In genomic region chr10:16440396-16441105, GRCh38 we compare ENCODE assay signal across 10 cellular contexts. TPM values are rescaled to one million over a fixed set of nuclear protein-coding genes. Genes with fewer than 3 reads are reported as not detected.
A peak's percentile ranks its signal among the peaks of the same experiment; 100 is the strongest.
DNase-seq lines count a peak whose midpoint lies in the region; ATAC-seq and TF ChIP-seq lines count a peak whose summit lies in the region.
"Had no signal": no experiment of that assay in that cellular context is flagged by ENCODE, and none has a peak within 500 bp of the region (broad histone marks: within the 10 kb centered on the region; RNA-seq: fewer than 3 reads in every experiment).

No MANE protein-coding gene starts in this region.

- no peak overlapping the region for H2BK20ac ChIP-seq in IMR-90 (ENCODE audit: low read depth, low read length)

- CTCF ChIA-PET in CD8-positive, alpha-beta memory T cell (lab: Charles Lee), result interaction anchor here (1.0 kb wide), 1 partner anchor 15 kb away, joined by 3 read pairs; no protein-coding TSS in a partner anchor
- CTCF ChIA-PET in IMR-90 (lab: Yijun Ruan, JAX) (no interaction called here), MCF 10A (lab: Yijun Ruan, JAX) (interaction anchor here (1.0 kb wide), 1 partner anchor 126 kb away, joined by 3 read pairs; no protein-coding TSS in a partner anchor), HEK293T (lab: Yijun Ruan, JAX) (interaction anchor here (0.5 kb wide), 1 partner anchor 15 kb away, joined by 3 read pairs; no protein-coding TSS in a partner anchor)

- no peaks in the 10 kb centered on the region for H4K20me1 ChIP-seq in IMR-90 (ENCODE audit: insufficient read depth, low read length)

- peaks cover 51 to 76% (median 75%) of the 10 kb centered on the region in 3 donors for H3K4me1 Mint-ChIP-seq in CD8-positive, alpha-beta memory T cell
- peaks cover 29% of the 10 kb centered on the region for H3K4me1 Mint-ChIP-seq in MCF 10A (ENCODE audit: insufficient read depth, unreplicated experiment)

- H3K4me1 ChIP-seq in CD8-positive, alpha-beta memory T cell (ENCODE audit: insufficient read depth, low read length), result peaks cover 32% of the 10 kb centered on the region
- H3K4me1 ChIP-seq in IMR-90 (ENCODE audit: control insufficient read depth, insufficient read depth, low read length), result no peaks in the 10 kb centered on the region

- dilution Hi-C loops in IMR-90 (cut with HindIII; ENCODE audit: low sequenced_read_pairs, unreplicated experiment), result no loop called here

- no peaks in the 10 kb centered on the region for H3K9me3 ChIP-seq in CD8-positive, alpha-beta memory T cell (ENCODE audit: low read length)
- H3K9me3 ChIP-seq in IMR-90 (ENCODE audit: control insufficient read depth, insufficient read depth, low read length), result no peaks in the 10 kb centered on the region

- H4K5ac ChIP-seq in IMR-90 (ENCODE audit: low read depth, low read length), result no peak overlapping the region

- H3K4me2 ChIP-seq in IMR-90 (ENCODE audit: low read depth, low read length), result no peak overlapping the region

- no peak overlapping the region for H3K18ac ChIP-seq in IMR-90 (ENCODE audit: low read depth, low read length)

- H3K9me1 ChIP-seq in IMR-90 (ENCODE audit: insufficient read depth, low read length), result no peaks in the 10 kb centered on the region

- no peak for TF ChIP-seq RAD21 in IMR-90 (IDR thresholded peaks at IDR 0.05; ENCODE audit: low read length)

- H3K4me3 ChIP-seq in CD8-positive, alpha-beta memory T cell (ENCODE audit: low read length), result no peak overlapping the region
- no peak overlapping the region for H3K4me3 ChIP-seq in IMR-90 (ENCODE audit: insufficient read depth, low read depth, low read length)
- H3K4me3 ChIP-seq: coronary artery had no signal

- H2AK9ac ChIP-seq in IMR-90 (replicated peaks; ENCODE audit: low read depth, low read length, poor library complexity), result no peak overlapping the region

- no peaks in the 10 kb centered on the region for H3K27me3 Mint-ChIP-seq in CD8-positive, alpha-beta memory T cell
- H3K27me3 Mint-ChIP-seq in MCF 10A (ENCODE audit: insufficient read depth, unreplicated experiment), result no peaks in the 10 kb centered on the region

- H3K36me3 ChIP-seq in CD8-positive, alpha-beta memory T cell (ENCODE audit: insufficient read depth, low read length), result no peaks in the 10 kb centered on the region
- H3K36me3 ChIP-seq in IMR-90 (ENCODE audit: control insufficient read depth, insufficient read depth, low read length), result no peaks in the 10 kb centered on the region

- peak overlapping the region; percentile 36 to 74 (median 60) for H3K4me3 Mint-ChIP-seq in CD8-positive, alpha-beta memory T cell
- peak overlapping the region; percentile 63 for H3K4me3 Mint-ChIP-seq in MCF 10A (ENCODE audit: unreplicated experiment)
- H3K4me3 Mint-ChIP-seq: neural crest cell had no signal

- intact Hi-C loops in IMR-90 (cut with micrococcal nuclease) (no loop called here), MCF 10A (cut with micrococcal nuclease) (loop anchor here (2.0 kb wide), 1 partner anchor 580 kb away; the partner anchor contains the start of gene MINDY3)

- H2AFZ ChIP-seq in IMR-90 (replicated peaks; ENCODE audit: low read length, poor library complexity), result no peak overlapping the region

- no peaks in the 10 kb centered on the region for H3K27me3 ChIP-seq in CD8-positive, alpha-beta memory T cell (ENCODE audit: insufficient read depth, low read length, poor library complexity, severe bottlenecking)
- H3K27me3 ChIP-seq in IMR-90 (ENCODE audit: control insufficient read depth, insufficient read depth, low read length), result no peaks in the 10 kb centered on the region

- no peaks in the 10 kb centered on the region for H3K79me1 ChIP-seq in IMR-90 (ENCODE audit: low read depth in 1 of 2, low read length in 2 of 2)

- H3K9me3 Mint-ChIP-seq in CD8-positive, alpha-beta memory T cell, result no peaks in the 10 kb centered on the region
- H3K9me3 Mint-ChIP-seq in MCF 10A (ENCODE audit: unreplicated experiment), result no peaks in the 10 kb centered on the region
- H3K9me3 Mint-ChIP-seq: neural crest cell had no signal

- no peak overlapping the region for H3K14ac ChIP-seq in IMR-90 (replicated peaks; ENCODE audit: low read depth, low read length)

- no TSS peak for BruUV-seq in IMR-90 (replicated peaks; lab: Mats Ljungman, UMichigan)
- no TSS peak for BruUV-seq in MCF 10A (replicated peaks; lab: Mats Ljungman, UMichigan)

- DNase-seq in CD8-positive, alpha-beta memory T cell, result no peak
- no peak for DNase-seq in IMR-90
- DNase-seq in MCF 10A (ENCODE audit: unreplicated experiment), result peak; percentile 74
- DNase-seq in mucosa of gallbladder (ENCODE audit: low spot score), result peak; percentile 25
- DNase-seq in HEK293T (ENCODE audit: extremely low spot score), result no peak
- DNase-seq in GF-D8 (lab: John Stamatoyannopoulos, UW), result no peak

- no peak for TF ChIP-seq CTCF in IMR-90 (conservative IDR thresholded peaks at IDR 0.05; ENCODE audit: low read depth, low read length)
- no peak for TF ChIP-seq CTCF in MCF 10A (IDR thresholded peaks at IDR 0.05; ENCODE audit: unreplicated experiment)

- WGBS in IMR-90 (ENCODE audit: extremely low coverage in 2 of 2, insufficient read length in 1 of 2), 2 experiments, result 91% methylated on average over 5 of the region's 12 CpGs; no CpG with 5 or more reads in 1 of the 2 experiments

- no peak overlapping the region for H4K8ac ChIP-seq in IMR-90 (ENCODE audit: low read depth in 2 of 2, low read length in 2 of 2)

- H3K4ac ChIP-seq in IMR-90 (ENCODE audit: low read depth, low read length), result 0 out of 2 replicates have a peak overlapping the region, but pooled peaks have one; percentile 4

- no peak overlapping the region for H3K27ac ChIP-seq in CD8-positive, alpha-beta memory T cell (ENCODE audit: low read depth, low read length)
- H3K27ac ChIP-seq in IMR-90 (ENCODE audit: insufficient read depth, low read length), result no peak overlapping the region
- H3K27ac ChIP-seq: coronary artery had no signal

- H3K36me3 Mint-ChIP-seq in CD8-positive, alpha-beta memory T cell, result peaks cover 0 to 51% (median 14%) of the 10 kb centered on the region in 3 donors
- peaks cover 19% of the 10 kb centered on the region for H3K36me3 Mint-ChIP-seq in MCF 10A (ENCODE audit: insufficient read depth, unreplicated experiment)

- no peak overlapping the region for H2BK120ac ChIP-seq in IMR-90 (ENCODE audit: low read depth, low read length)

- no peak overlapping the region for H3K56ac ChIP-seq in IMR-90 (ENCODE audit: extremely low read depth, insufficient read depth, low read length)

- ATAC-seq in IMR-90 (ENCODE audit: low read depth) (no peak), GM21723 (IDR thresholded peaks at IDR 0.05; ENCODE audit: unreplicated experiment) (no peak), GM19328 (IDR thresholded peaks at IDR 0.05; ENCODE audit: unreplicated experiment) (no peak)

- no peak overlapping the region for H2BK15ac ChIP-seq in IMR-90 (ENCODE audit: low read depth, low read length)

- H2AK5ac ChIP-seq in IMR-90 (ENCODE audit: low read depth, low read length), result no peak overlapping the region

- TF ChIP-seq POLR2A in IMR-90 (IDR thresholded peaks at IDR 0.05; ENCODE audit: low read depth, low read length), result no peak

- H3K9ac ChIP-seq in IMR-90 (ENCODE audit: low read depth, low read length), result no peak overlapping the region

- H2BK5ac ChIP-seq in IMR-90 (ENCODE audit: low read depth, low read length, poor library complexity, severe bottlenecking), result no peak overlapping the region

- H3K27ac Mint-ChIP-seq in CD8-positive, alpha-beta memory T cell, result peak overlapping the region in 7 of 8 donors; percentile 24 to 83 (median 47)
- peak overlapping the region; percentile 84 for H3K27ac Mint-ChIP-seq in MCF 10A (ENCODE audit: low read depth, unreplicated experiment)

- no peak overlapping the region for H4K91ac ChIP-seq in IMR-90 (ENCODE audit: insufficient read depth, low read depth, low read length)

- in situ Hi-C loops in IMR-90 (cut with MboI; ENCODE audit: low sequenced_read_pairs), result no loop called here

- no peak overlapping the region for H3K23ac ChIP-seq in IMR-90 (ENCODE audit: low read depth, low read length)

- POLR2A ChIA-PET in CD8-positive, alpha-beta memory T cell (lab: Charles Lee), result no interaction called here
- POLR2A ChIA-PET in IMR-90 (lab: Charles Lee; ENCODE audit: unreplicated experiment), result interaction anchor here (0.7 kb wide), 1 partner anchor 154 kb away, joined by 5 read pairs; no protein-coding TSS in a partner anchor
- POLR2A ChIA-PET in MCF 10A (lab: Yijun Ruan, JAX), result interaction anchor here (0.7 to 1.6 kb wide), 5 partner anchors 11 to 377 kb away, joined by 3 to 7 read pairs (median 4); partner anchors contain the start of gene RSU1
- POLR2A ChIA-PET in HEK293T (lab: Yijun Ruan, JAX), result interaction anchor here (1.3 kb wide), 1 partner anchor 65 kb away, joined by 3 read pairs; no protein-coding TSS in a partner anchor

TF ChIP-seq in IMR-90, 13 proteins besides CTCF, POLR2A, EP300 and RAD21 (continues in another document):
- TF ChIP-seq SMC3 (IDR thresholded peaks at IDR 0.05; ENCODE audit: low read depth, low read length) (no peak), BHLHE40 (IDR thresholded peaks at IDR 0.05; ENCODE audit: low read depth, low read length) (no peak), NFE2L2 (IDR thresholded peaks at IDR 0.05; ENCODE audit: low read depth, low read length) (no peak), MAZ (IDR thresholded peaks at IDR 0.05; ENCODE audit: borderline replicate concordance, low read depth, low read length) (no peak)

TF ChIP-seq in HEK293T, 16 proteins besides CTCF, POLR2A, EP300 and RAD21:
- TF ChIP-seq FOXA1 (IDR thresholded peaks at IDR 0.05) (no peak), SUZ12 (IDR thresholded peaks at IDR 0.05) (no peak)

RNA-seq across cellular contexts. Expression of gene PTER, which starts 3.7 kb away (rescaled TPM):
- 10 to 100 TPM; 24.1 to 26.0 TPM for total RNA-seq in CD8-positive, alpha-beta memory T cell
- polyA plus RNA-seq in CD8-positive, alpha-beta memory T cell, result 18.3 TPM
- total RNA-seq in IMR-90 (2012; rRNA removed) (5.0 and 6.9 TPM in 2 replicates), MCF 10A (2022) (50.8 and 53.2 TPM in 2 replicates), mucosa of gallbladder (11.8 TPM)
- 1.9 and 2.1 TPM in 2 replicates for polyA plus RNA-seq in IMR-90 (2012; rRNA removed)
- 0.51 and 0.84 TPM in 2 replicates for polyA plus RNA-seq in IMR-90 (2012; cell fraction: cytosol; rRNA removed)
- 0.34 and 1.4 TPM in 2 replicates for polyA plus RNA-seq in IMR-90 (2012; cell fraction: nucleus; rRNA removed; ENCODE audit: low replicate concordance)

Comparison
In these comparisons a context has a peak if more than half of its experiments do, and no peak if none do; other contexts are left out.
1. DNase-seq: peak in MCF 10A (single experiment) and mucosa of gallbladder (single experiment); none in CD8-positive, alpha-beta memory T cell (0 of 5), IMR-90 (single experiment), HEK293T (single experiment) and GF-D8 (single experiment).